ENCODE assay signal across 20 cellular contexts in genomic region chr22:50699001-50699753, GRCh38. TPM values are rescaled to one million over a fixed set of nuclear protein-coding genes. Genes with fewer than 3 reads are reported as not detected.
DNase-seq lines count a peak whose midpoint lies in the region; ATAC-seq, FAIRE-seq and TF ChIP-seq lines count a peak whose summit lies in the region.
"Had no signal": no experiment of that assay in that cellular context is flagged by ENCODE, and none has a peak within 500 bp of the region (broad histone marks: within the 10 kb centered on the region; RNA-seq: fewer than 3 reads in every experiment).

No MANE protein-coding gene starts in this region.

- H3K27ac Mint-ChIP-seq in astrocyte (ENCODE audit: unreplicated experiment): no peak overlapping the region
- no peak overlapping the region for H3K27ac Mint-ChIP-seq in osteocyte (ENCODE audit: unreplicated experiment)
- H3K27ac Mint-ChIP-seq: activated naive CD8-positive, alpha-beta T cell treated with anti-CD3 and anti-CD28 coated beads, Interleukin-2, amount 50 U/mL, for 24 hours had no signal

- ATAC-seq in HG03571 (IDR thresholded peaks at IDR 0.05; ENCODE audit: unreplicated experiment): no peak
- ATAC-seq: activated naive CD8-positive, alpha-beta T cell treated with anti-CD3 and anti-CD28 coated beads, Interleukin-2, amount 50 U/mL, for 24 hours had no signal

- H3K4me3 Mint-ChIP-seq in astrocyte (ENCODE audit: unreplicated experiment): peak overlapping the region; percentile 80
- peak overlapping the region; percentile 64 for H3K4me3 Mint-ChIP-seq in osteocyte (ENCODE audit: unreplicated experiment)
- H3K4me3 Mint-ChIP-seq: activated naive CD8-positive, alpha-beta T cell treated with anti-CD3 and anti-CD28 coated beads, Interleukin-2, amount 50 U/mL, for 24 hours had no signal

- H2AFZ ChIP-seq in ACC112 (ENCODE audit: low read length, unreplicated experiment): no peak overlapping the region
- H2AFZ ChIP-seq in astrocyte (ENCODE audit: low read depth, low read length): no peak overlapping the region
- H2AFZ ChIP-seq in hepatocyte: no peak overlapping the region

- no peaks in the 10 kb centered on the region for H3K9me2 ChIP-seq in hepatocyte (replicated peaks; ENCODE audit: insufficient read depth)

- DNase-seq in astrocyte (ENCODE audit: low read depth): no peak
- DNase-seq in hepatocyte (ENCODE audit: low spot score): no peak
- DNase-seq in osteocyte (ENCODE audit: extremely low spot score, unreplicated experiment): no peak
- DNase-seq in putamen (ENCODE audit: low spot score): no peak
- DNase-seq in NCI-H2196 (lab: John Stamatoyannopoulos, UW; ENCODE audit: unreplicated experiment): no peak
- DNase-seq in NCI-H1436 (lab: John Stamatoyannopoulos, UW): no peak
- DNase-seq: activated naive CD8-positive, alpha-beta T cell treated with anti-CD3 and anti-CD28 coated beads, Interleukin-2, amount 50 U/mL, for 24 hours; activated T-cell treated with anti-CD3 and anti-CD28 coated beads, Interleukin-2, amount 50 U/mL, for 1 hour; COR-L47; KBM-7; NCI-H1092 treated with DMSO at 0.1 percent for 48 hours; NCI-H2171; stimulated activated naive CD4-positive, alpha-beta T cell had no signal

- H4K20me1 ChIP-seq in astrocyte (ENCODE audit: insufficient read depth, low read length) (peaks cover 23% of the 10 kb centered on the region), hepatocyte (ENCODE audit: insufficient read depth, poor library complexity, severe bottlenecking) (no peaks in the 10 kb centered on the region)

- H3K4me3 ChIP-seq in ACC112 (ENCODE audit: low read depth, low read length) (no peak overlapping the region), astrocyte (ENCODE audit: insufficient read depth, low read depth, low read length) (no peak overlapping the region), hepatocyte (no peak overlapping the region)

- TF ChIP-seq CTCF in astrocyte (IDR thresholded peaks at IDR 0.05; ENCODE audit: insufficient read depth, low read depth, low read length): no peak
- no peak for TF ChIP-seq CTCF in hepatocyte (IDR thresholded peaks at IDR 0.05; ENCODE audit: poor library complexity)
- TF ChIP-seq CTCF in osteocyte (IDR thresholded peaks at IDR 0.05): no peak

- H3K9me3 ChIP-seq in astrocyte (ENCODE audit: insufficient read depth, low read depth, low read length): no peaks in the 10 kb centered on the region
- H3K9me3 ChIP-seq in hepatocyte (ENCODE audit: low read depth): no peaks in the 10 kb centered on the region
- H3K9me3 ChIP-seq: Peyer's patch had no signal

- 93% methylated on average over 14 of the region's 15 CpGs for WGBS in hepatocyte (ENCODE audit: low lambda C conversion rate, missing lambda C conversion rate)

- H3K27ac ChIP-seq in ACC112 (ENCODE audit: low read depth, low read length) (peak overlapping the region; percentile 77), astrocyte (ENCODE audit: low read depth, low read length) (no peak overlapping the region), hepatocyte (peak overlapping the region; percentile 81)

- no peak overlapping the region for H3K9ac ChIP-seq in astrocyte (ENCODE audit: low read length)

- H3K4me1 Mint-ChIP-seq in astrocyte (ENCODE audit: low read depth, unreplicated experiment): peaks cover 19% of the 10 kb centered on the region
- peaks cover 15% of the 10 kb centered on the region for H3K4me1 Mint-ChIP-seq in osteocyte (ENCODE audit: unreplicated experiment)

- peaks cover 8% of the 10 kb centered on the region for H3K36me3 Mint-ChIP-seq in astrocyte (ENCODE audit: low read depth, unreplicated experiment)
- H3K36me3 Mint-ChIP-seq in osteocyte (ENCODE audit: unreplicated experiment): no peaks in the 10 kb centered on the region

- no peak for FAIRE-seq in astrocyte (lab: Jason Lieb, UNC)
- FAIRE-seq: colon had no signal

- H3K27me3 ChIP-seq in ACC112 (ENCODE audit: insufficient read depth, low read length) (no peaks in the 10 kb centered on the region), astrocyte (ENCODE audit: insufficient read depth, low read length) (no peaks in the 10 kb centered on the region), hepatocyte (no peaks in the 10 kb centered on the region)
- H3K27me3 ChIP-seq: Peyer's patch had no signal

- H3K36me3 ChIP-seq in ACC112 (ENCODE audit: insufficient read depth, low read length): no peaks in the 10 kb centered on the region
- H3K36me3 ChIP-seq in astrocyte (ENCODE audit: insufficient read depth, low read length): no peaks in the 10 kb centered on the region
- H3K36me3 ChIP-seq in hepatocyte (replicated peaks; ENCODE audit: insufficient read depth, low read depth): no peaks in the 10 kb centered on the region
- H3K36me3 ChIP-seq: Peyer's patch had no signal

- no peaks in the 10 kb centered on the region for H3K79me2 ChIP-seq in ACC112 (ENCODE audit: control insufficient read depth, insufficient read depth, low read length, unreplicated experiment)
- H3K79me2 ChIP-seq in astrocyte (ENCODE audit: insufficient read depth, low read length): no peaks in the 10 kb centered on the region
- H3K79me2 ChIP-seq in hepatocyte: no peaks in the 10 kb centered on the region

- H3K4me1 ChIP-seq in ACC112 (ENCODE audit: control insufficient read depth, insufficient read depth, low read length, unreplicated experiment) (peaks cover 3% of the 10 kb centered on the region), astrocyte (ENCODE audit: insufficient read depth, low read length) (peaks cover 10% of the 10 kb centered on the region), hepatocyte (ENCODE audit: insufficient read depth) (peaks cover 13% of the 10 kb centered on the region)

- H3K4me2 ChIP-seq in astrocyte (ENCODE audit: low read length): no peak overlapping the region
- H3K4me2 ChIP-seq in hepatocyte: no peak overlapping the region

- H3K27me3 Mint-ChIP-seq in astrocyte (ENCODE audit: low read depth, unreplicated experiment) (peaks cover 14% of the 10 kb centered on the region), osteocyte (ENCODE audit: unreplicated experiment) (no peaks in the 10 kb centered on the region)
- H3K27me3 Mint-ChIP-seq: activated naive CD8-positive, alpha-beta T cell treated with anti-CD3 and anti-CD28 coated beads, Interleukin-2, amount 50 U/mL, for 24 hours had no signal

- no peaks in the 10 kb centered on the region for H3K9me3 Mint-ChIP-seq in astrocyte (ENCODE audit: unreplicated experiment)
- H3K9me3 Mint-ChIP-seq in osteocyte (ENCODE audit: unreplicated experiment): no peaks in the 10 kb centered on the region
- H3K9me3 Mint-ChIP-seq: activated naive CD8-positive, alpha-beta T cell treated with anti-CD3 and anti-CD28 coated beads, Interleukin-2, amount 50 U/mL, for 24 hours had no signal

RNA-seq across cellular contexts. Expression of gene SHANK3, which starts 26.6 kb away (rescaled TPM):
- total RNA-seq in astrocyte: 10.1 and 10.6 TPM in 2 replicates
- 2.4 and 2.9 TPM in 2 replicates for total RNA-seq in hepatocyte
- 1.9 and 2.6 TPM in 2 replicates for polyA plus RNA-seq in hepatocyte
- total RNA-seq in osteocyte: 4.7 and 4.8 TPM in 2 replicates

RNA-seq across cellular contexts. Expression of gene ACR, which starts 38.8 kb away (rescaled TPM):
- total RNA-seq in astrocyte: not detected in 2 replicates
- not detected in 2 replicates for total RNA-seq in hepatocyte
- polyA plus RNA-seq in hepatocyte: not detected in 2 replicates
- total RNA-seq in osteocyte: not detected in 2 replicates
- total RNA-seq: epithelial cell of proximal tubule, H4, Peyer's patch, urinary bladder had no signal
